In genomic region chr10:77230194-77230593, GRCh38 we compare ENCODE assay signal across 18 cellular contexts.
DNase-seq lines count a peak whose midpoint lies in the region; ATAC-seq, FAIRE-seq and TF ChIP-seq lines count a peak whose summit lies in the region.
"Had no signal": no experiment of that assay in that cellular context is flagged by ENCODE, and none has a peak within 500 bp of the region (broad histone marks: within the 10 kb centered on the region; RNA-seq: fewer than 3 reads in every experiment).

No MANE protein-coding gene starts in this region.

- no peak for TF ChIP-seq RAD21 in IMR-90 (IDR thresholded peaks at IDR 0.05; ENCODE audit: low read length)

- H3K4me3 Mint-ChIP-seq in activated naive CD4-positive, alpha-beta T cell treated with anti-CD3 and anti-CD28 coated beads for 36 hours: no peak overlapping the region
- H3K4me3 Mint-ChIP-seq: activated CD4-positive, alpha-beta T cell treated with anti-CD3 and anti-CD28 coated beads, Interleukin-2, amount 10 ng/mL, durations not matched to agents 24 days and 14 days; activated naive CD8-positive, alpha-beta T cell treated with anti-CD3 and anti-CD28 coated beads, Interleukin-2, amount 50 U/mL, for 24 hours; activated T-cell treated with anti-CD3 and anti-CD28 coated beads, Interleukin-2, amount 50 U/mL, for 24 hours; dendritic cell treated with granulocyte-macrophage colony-stimulating factor and Interleukin-4, amounts not matched to agents 40 ng/mL and 50 ng/mL, for 4 days; stimulated activated naive CD8-positive, alpha-beta T cell treated with anti-CD3 and anti-CD28 coated beads, Interleukin-15, amount 100 ng/mL, for 72 hours had no signal

- H2AFZ ChIP-seq in IMR-90 (replicated peaks; ENCODE audit: low read length, poor library complexity) (no peak overlapping the region), mesenchymal stem cell (ENCODE audit: low read depth, low read length) (no peak overlapping the region)

- H3K27me3 Mint-ChIP-seq in activated naive CD4-positive, alpha-beta T cell treated with anti-CD3 and anti-CD28 coated beads for 36 hours (ENCODE audit: low read depth): peaks cover 2% of the 10 kb centered on the region
- H3K27me3 Mint-ChIP-seq: activated CD4-positive, alpha-beta T cell treated with anti-CD3 and anti-CD28 coated beads, Interleukin-2, amount 10 ng/mL, durations not matched to agents 24 days and 14 days; stimulated activated naive CD8-positive, alpha-beta T cell treated with anti-CD3 and anti-CD28 coated beads, Interleukin-15, amount 100 ng/mL, for 72 hours had no signal

- H3K4me2 ChIP-seq in IMR-90 (ENCODE audit: low read depth, low read length) (peak overlapping the region; percentile 34; the same call in 1 of the 2 replicates), mesenchymal stem cell (ENCODE audit: low read length, poor library complexity, severe bottlenecking) (no peak overlapping the region)

- H2BK20ac ChIP-seq in IMR-90 (ENCODE audit: low read depth, low read length): peak overlapping the region; percentile 57; the same call in 1 of the 2 replicates

- H3K18ac ChIP-seq in IMR-90 (ENCODE audit: low read depth, low read length) (peak overlapping the region; percentile 44; the same call in 1 of the 2 replicates), mesenchymal stem cell (ENCODE audit: low read depth in 1 of 2, low read length in 2 of 2) (no peak overlapping the region)

- H3K4me1 Mint-ChIP-seq in activated naive CD4-positive, alpha-beta T cell treated with anti-CD3 and anti-CD28 coated beads for 36 hours (ENCODE audit: low read depth): no peaks in the 10 kb centered on the region
- H3K4me1 Mint-ChIP-seq: activated CD4-positive, alpha-beta T cell treated with anti-CD3 and anti-CD28 coated beads, Interleukin-2, amount 10 ng/mL, durations not matched to agents 24 days and 14 days had no signal

- H3K27me3 ChIP-seq in AG04450 (ENCODE audit: control insufficient read depth, insufficient read depth, low read length) (no peaks in the 10 kb centered on the region), IMR-90 (ENCODE audit: control insufficient read depth, insufficient read depth, low read length) (no peaks in the 10 kb centered on the region), bronchial epithelial cell (ENCODE audit: control insufficient read depth, insufficient read depth, low read length) (no peaks in the 10 kb centered on the region), mesenchymal stem cell (ENCODE audit: control insufficient read depth in 1 of 2, insufficient read depth in 1 of 2, low read length in 2 of 2) (no peaks in the 10 kb centered on the region)
- H3K27me3 ChIP-seq: esophagus muscularis mucosa had no signal

- dilution Hi-C loops in IMR-90 (cut with HindIII; ENCODE audit: low sequenced_read_pairs, unreplicated experiment): no loop called here

- H3K9me3 Mint-ChIP-seq in activated naive CD4-positive, alpha-beta T cell treated with anti-CD3 and anti-CD28 coated beads for 36 hours: no peaks in the 10 kb centered on the region
- H3K9me3 Mint-ChIP-seq: activated CD4-positive, alpha-beta T cell treated with anti-CD3 and anti-CD28 coated beads, Interleukin-2, amount 10 ng/mL, durations not matched to agents 24 days and 14 days; activated naive CD8-positive, alpha-beta T cell treated with anti-CD3 and anti-CD28 coated beads, Interleukin-2, amount 50 U/mL, for 24 hours; dendritic cell treated with granulocyte-macrophage colony-stimulating factor and Interleukin-4, amounts not matched to agents 40 ng/mL and 50 ng/mL, for 4 days had no signal

- H3K27ac Mint-ChIP-seq in activated naive CD4-positive, alpha-beta T cell treated with anti-CD3 and anti-CD28 coated beads for 36 hours: no peak overlapping the region
- H3K27ac Mint-ChIP-seq: activated CD4-positive, alpha-beta T cell treated with anti-CD3 and anti-CD28 coated beads, Interleukin-2, amount 10 ng/mL, durations not matched to agents 24 days and 14 days; activated naive CD8-positive, alpha-beta T cell treated with anti-CD3 and anti-CD28 coated beads, Interleukin-2, amount 50 U/mL, for 24 hours; activated T-cell treated with anti-CD3 and anti-CD28 coated beads, Interleukin-2, amount 50 U/mL, for 24 hours; dendritic cell treated with granulocyte-macrophage colony-stimulating factor and Interleukin-4, amounts not matched to agents 40 ng/mL and 50 ng/mL, for 4 days; stimulated activated naive CD8-positive, alpha-beta T cell treated with anti-CD3 and anti-CD28 coated beads, Interleukin-15, amount 100 ng/mL, for 72 hours had no signal

- H2BK12ac ChIP-seq in mesenchymal stem cell (ENCODE audit: low read length in 2 of 2): no peak overlapping the region

- peak overlapping the region; percentile 52 for H3K23ac ChIP-seq in IMR-90 (ENCODE audit: low read depth, low read length)
- H3K23ac ChIP-seq in mesenchymal stem cell (ENCODE audit: low read length in 2 of 2): no peak overlapping the region

- H2BK5ac ChIP-seq in IMR-90 (ENCODE audit: low read depth, low read length, poor library complexity, severe bottlenecking) (peak overlapping the region; percentile 92), mesenchymal stem cell (ENCODE audit: low read depth, low read length, poor library complexity, severe bottlenecking) (no peak overlapping the region)

- H3K36me3 Mint-ChIP-seq in activated naive CD4-positive, alpha-beta T cell treated with anti-CD3 and anti-CD28 coated beads for 36 hours (ENCODE audit: low read depth): peaks cover 2% of the 10 kb centered on the region

- TF ChIP-seq CTCF in AG04450 (IDR thresholded peaks at IDR 0.05; ENCODE audit: low read depth, low read length) (no peak), IMR-90 (conservative IDR thresholded peaks at IDR 0.05; ENCODE audit: low read depth, low read length) (no peak), bronchial epithelial cell (IDR thresholded peaks at IDR 0.05; ENCODE audit: insufficient read depth, low read length, severe bottlenecking) (no peak)

- H4K91ac ChIP-seq in IMR-90 (ENCODE audit: insufficient read depth, low read depth, low read length): 0 out of 2 replicates have a peak overlapping the region, but pooled peaks have one; percentile 10
- H4K91ac ChIP-seq in mesenchymal stem cell (ENCODE audit: low read length): no peak overlapping the region

- WGBS in IMR-90 (ENCODE audit: extremely low coverage in 2 of 2, insufficient read length in 1 of 2), 2 experiments: no CpG with 5 or more reads among the region's 5 CpGs
- WGBS in mesenchymal stem cell: 40% methylated on average over 5 of the region's 5 CpGs

- no peak overlapping the region for H4K5ac ChIP-seq in IMR-90 (ENCODE audit: low read depth, low read length)

- intact Hi-C loops in IMR-90 (cut with micrococcal nuclease): no loop called here
- intact Hi-C loops in activated naive CD4-positive, alpha-beta T cell treated with anti-CD3 and anti-CD28 coated beads for 36 hours (cut with micrococcal nuclease): no loop called here

- TF ChIP-seq POLR2A in IMR-90 (IDR thresholded peaks at IDR 0.05; ENCODE audit: low read depth, low read length): no peak

- peak overlapping the region; percentile 27; the same call in 1 of the 2 replicates for H3K56ac ChIP-seq in IMR-90 (ENCODE audit: extremely low read depth, insufficient read depth, low read length)

- H3K4me1 ChIP-seq in IMR-90 (ENCODE audit: control insufficient read depth, insufficient read depth, low read length) (peaks cover 9% of the 10 kb centered on the region; the same call in 1 of the 2 replicates), mesenchymal stem cell (ENCODE audit: control insufficient read depth, insufficient read depth, low read depth, low read length) (peaks cover 2% of the 10 kb centered on the region)

- POLR2A ChIA-PET in AG04450 (lab: Yijun Ruan, JAX) (interaction anchor here (0.7 to 1.0 kb wide), 4 partner anchors 35 to 91 kb away, joined by 3 to 4 read pairs (median 3); no protein-coding TSS in a partner anchor), IMR-90 (lab: Charles Lee; ENCODE audit: unreplicated experiment) (no interaction called here)

- H3K79me1 ChIP-seq in IMR-90 (ENCODE audit: low read depth in 1 of 2, low read length in 2 of 2): no peaks in the 10 kb centered on the region
- H3K79me1 ChIP-seq in mesenchymal stem cell (replicated peaks; ENCODE audit: low read length, poor library complexity, severe bottlenecking): no peaks in the 10 kb centered on the region

- H3K9me3 ChIP-seq in AG04450 (ENCODE audit: control insufficient read depth, insufficient read depth, low read length) (no peaks in the 10 kb centered on the region), IMR-90 (ENCODE audit: control insufficient read depth, insufficient read depth, low read length) (no peaks in the 10 kb centered on the region), mesenchymal stem cell (ENCODE audit: control insufficient read depth, low read length) (no peaks in the 10 kb centered on the region)
- H3K9me3 ChIP-seq: esophagus muscularis mucosa had no signal

- H3K27ac ChIP-seq in AG04450 (ENCODE audit: low read depth, low read length) (no peak overlapping the region), IMR-90 (ENCODE audit: insufficient read depth, low read length) (no peak overlapping the region), mesenchymal stem cell (ENCODE audit: low read length, poor library complexity, severe bottlenecking) (peak overlapping the region; percentile 58)
- H3K27ac ChIP-seq: esophagus muscularis mucosa had no signal

- H2BK15ac ChIP-seq in IMR-90 (ENCODE audit: low read depth, low read length) (0 out of 3 replicates have a peak overlapping the region, but pooled peaks have one; percentile 12), mesenchymal stem cell (ENCODE audit: low read depth, poor library complexity, severe bottlenecking) (no peak overlapping the region)

- FAIRE-seq in bronchial epithelial cell (lab: Jason Lieb, UNC): no peak

- peak; percentile 18 for DNase-seq in AG04450 (ENCODE audit: low read depth, low spot score)
- peak; percentile 75 for DNase-seq in IMR-90
- DNase-seq in bronchial epithelial cell (ENCODE audit: low read depth): peak; percentile 50
- DNase-seq in mesenchymal stem cell: peak; percentile 43
- DNase-seq in NCI-H2171 treated with DMSO at 0.1 percent for 48 hours (lab: John Stamatoyannopoulos, UW): no peak
- DNase-seq in activated naive CD4-positive, alpha-beta T cell treated with anti-CD3 and anti-CD28 coated beads for 36 hours: no peak
- DNase-seq: activated CD4-positive, alpha-beta T cell treated with anti-CD3 and anti-CD28 coated beads, Interleukin-2, amount 10 ng/mL, durations not matched to agents 24 days and 14 days; activated naive CD8-positive, alpha-beta T cell treated with anti-CD3 and anti-CD28 coated beads, Interleukin-2, amount 50 U/mL, for 24 hours; activated T-cell treated with anti-CD3 and anti-CD28 coated beads, Interleukin-2, amount 50 U/mL, for 24 hours; DMS53; Kasumi-1; NCI-H187 treated with DMSO at 0.1 percent for 48 hours; NCI-H526 treated with DMSO at 0.1 percent for 48 hours; stimulated activated naive CD8-positive, alpha-beta T cell treated with anti-CD3 and anti-CD28 coated beads, Interleukin-15, amount 100 ng/mL, for 72 hours had no signal

- no peaks in the 10 kb centered on the region for H4K20me1 ChIP-seq in IMR-90 (ENCODE audit: insufficient read depth, low read length)

- H2BK120ac ChIP-seq in IMR-90 (ENCODE audit: low read depth, low read length): peak overlapping the region; percentile 62
- H2BK120ac ChIP-seq in mesenchymal stem cell (ENCODE audit: low read depth, low read length): no peak overlapping the region

- peaks cover 8% of the 10 kb centered on the region for H3K9me1 ChIP-seq in IMR-90 (ENCODE audit: insufficient read depth, low read length)

- H4K8ac ChIP-seq in IMR-90 (ENCODE audit: low read depth in 2 of 2, low read length in 2 of 2): peak overlapping the region in 1 of 2 experiments; percentile 74; a peak in 2 of 4 replicates
- no peak overlapping the region for H4K8ac ChIP-seq in mesenchymal stem cell (ENCODE audit: low read length)

- H3K4me3 ChIP-seq in AG04450 (ENCODE audit: low read depth, low read length): no peak overlapping the region
- no peak overlapping the region for H3K4me3 ChIP-seq in IMR-90 (ENCODE audit: insufficient read depth, low read depth, low read length)
- H3K4me3 ChIP-seq in bronchial epithelial cell (ENCODE audit: low read depth, low read length): no peak overlapping the region
- no peak overlapping the region for H3K4me3 ChIP-seq in mesenchymal stem cell (ENCODE audit: insufficient read depth in 1 of 2, low read depth in 1 of 2, low read length in 2 of 2)
- H3K4me3 ChIP-seq: esophagus muscularis mucosa had no signal

- CTCF ChIA-PET in AG04450 (lab: Charles Lee): interaction anchor here (1.6 kb wide), 1 partner anchor 57 kb away, joined by 5 read pairs; no protein-coding TSS in a partner anchor
- CTCF ChIA-PET in IMR-90 (lab: Yijun Ruan, JAX): interaction anchor here (1.6 kb wide), 1 partner anchor 57 kb away, joined by 4 read pairs; no protein-coding TSS in a partner anchor
- CTCF ChIA-PET in activated naive CD4-positive, alpha-beta T cell treated with anti-CD3 and anti-CD28 coated beads for 36 hours (lab: Charles Lee): interaction anchor here (0.6 kb wide), 1 partner anchor 200 kb away, joined by 3 read pairs; no protein-coding TSS in a partner anchor

- H3K9ac ChIP-seq in IMR-90 (ENCODE audit: low read depth, low read length) (no peak overlapping the region), mesenchymal stem cell (ENCODE audit: low read length) (peak overlapping the region; percentile 32)

- H2AK5ac ChIP-seq in IMR-90 (ENCODE audit: low read depth, low read length) (peak overlapping the region; percentile 18; the same call in 1 of the 2 replicates), mesenchymal stem cell (ENCODE audit: low read length, severe bottlenecking) (no peak overlapping the region)

- ATAC-seq in IMR-90 (ENCODE audit: low read depth) (peak; percentile 75), HG03039 (IDR thresholded peaks at IDR 0.05; ENCODE audit: unreplicated experiment) (no peak), HG03025 (IDR thresholded peaks at IDR 0.05; ENCODE audit: low FRiP score, unreplicated experiment) (no peak)
- ATAC-seq: activated naive CD8-positive, alpha-beta T cell treated with anti-CD3 and anti-CD28 coated beads, Interleukin-2, amount 50 U/mL, for 24 hours; stimulated activated naive CD8-positive, alpha-beta T cell treated with anti-CD3 and anti-CD28 coated beads, Interleukin-15, amount 100 ng/mL, for 72 hours had no signal

- in situ Hi-C loops in IMR-90 (cut with MboI; ENCODE audit: low sequenced_read_pairs): no loop called here

- no TSS peak for BruUV-seq in IMR-90 (replicated peaks; lab: Mats Ljungman, UMichigan)

- peak overlapping the region; percentile 69; the same call in 1 of the 2 replicates for H3K14ac ChIP-seq in IMR-90 (replicated peaks; ENCODE audit: low read depth, low read length)
- H3K14ac ChIP-seq in mesenchymal stem cell (ENCODE audit: low read length in 2 of 2): no peak overlapping the region

- H3K4ac ChIP-seq in IMR-90 (ENCODE audit: low read depth, low read length): peak overlapping the region; percentile 39; the same call in 1 of the 2 replicates
- no peak overlapping the region for H3K4ac ChIP-seq in mesenchymal stem cell (ENCODE audit: low read depth in 1 of 2, low read length in 2 of 2)

- H3K36me3 ChIP-seq in IMR-90 (ENCODE audit: control insufficient read depth, insufficient read depth, low read length): no peaks in the 10 kb centered on the region
- no peaks in the 10 kb centered on the region for H3K36me3 ChIP-seq in bronchial epithelial cell (ENCODE audit: control insufficient read depth, insufficient read depth, low read length)
- H3K36me3 ChIP-seq in mesenchymal stem cell (ENCODE audit: control insufficient read depth in 1 of 2, insufficient read depth in 2 of 2, low read depth in 1 of 2, low read length in 2 of 2): no peaks in the 10 kb centered on the region
- H3K36me3 ChIP-seq: esophagus muscularis mucosa had no signal

- H2AK9ac ChIP-seq in IMR-90 (replicated peaks; ENCODE audit: low read depth, low read length, poor library complexity): no peak overlapping the region

Comparison
In these comparisons a context has a peak if more than half of its experiments do, and no peak if none do; other contexts are left out.
1. DNase-seq: peak in AG04450 (single experiment), IMR-90 (single experiment), bronchial epithelial cell (single experiment) and mesenchymal stem cell (single experiment); none in NCI-H2171 treated with DMSO at 0.1 percent for 48 hours (single experiment) and activated naive CD4-positive, alpha-beta T cell treated with anti-CD3 and anti-CD28 coated beads for 36 hours (single experiment).